8 cellular contexts compared by ENCODE assay signal in genomic region chr1:183804382-183804781, GRCh38. TPM values are rescaled to one million over a fixed set of nuclear protein-coding genes. Genes with fewer than 3 reads are reported as not detected.
A peak's percentile ranks its signal among the peaks of the same experiment; 100 is the strongest.
DNase-seq lines count a peak whose midpoint lies in the region; ATAC-seq and TF ChIP-seq lines count a peak whose summit lies in the region.

No MANE protein-coding gene starts in this region.

- peak overlapping the region; percentile 58 for H3K27ac Mint-ChIP-seq in HFFc6

- no peak overlapping the region for H3K9ac ChIP-seq in smooth muscle cell (ENCODE audit: low read depth)

- no peaks in the 10 kb centered on the region for H3K9me2 ChIP-seq in hepatocyte (replicated peaks; ENCODE audit: insufficient read depth)

- TF ChIP-seq CTCF in HFFc6 (IDR thresholded peaks at IDR 0.05) (no peak), hepatocyte (IDR thresholded peaks at IDR 0.05; ENCODE audit: poor library complexity) (no peak), smooth muscle cell (IDR thresholded peaks at IDR 0.05; ENCODE audit: borderline replicate concordance, insufficient read depth, poor library complexity, severe bottlenecking) (no peak)

- peak overlapping the region; percentile 35 for H3K27ac ChIP-seq in adipose tissue (ENCODE audit: low read depth, low read length)
- H3K27ac ChIP-seq in hepatocyte: peak overlapping the region; percentile 90
- peak overlapping the region; percentile 58 for H3K27ac ChIP-seq in smooth muscle cell (ENCODE audit: low read depth)

- ATAC-seq in GM21423 (IDR thresholded peaks at IDR 0.05; ENCODE audit: unreplicated experiment): no peak
- no peak for ATAC-seq in HG03175 (IDR thresholded peaks at IDR 0.05; ENCODE audit: unreplicated experiment)

- peak overlapping the region; percentile 6 for H2AFZ ChIP-seq in hepatocyte
- H2AFZ ChIP-seq in smooth muscle cell (ENCODE audit: low read depth): peak overlapping the region; percentile 95

- H3K4me3 Mint-ChIP-seq in HFFc6: peak overlapping the region; percentile 95

- peaks cover 42% of the 10 kb centered on the region for H3K36me3 Mint-ChIP-seq in HFFc6 (ENCODE audit: low read depth)

- DNase-seq in HFFc6 (no peak), hepatocyte (ENCODE audit: low spot score) (no peak), smooth muscle cell (lab: John Stamatoyannopoulos, UW; ENCODE audit: unreplicated experiment) (no peak), kidney tubule cell (ENCODE audit: low spot score) (no peak)
- DNase-seq in effector CD4-positive, alpha-beta T cell: no peak

- H4K20me1 ChIP-seq in hepatocyte (ENCODE audit: insufficient read depth, poor library complexity, severe bottlenecking) (peaks cover 3% of the 10 kb centered on the region), smooth muscle cell (ENCODE audit: low read depth) (peaks cover 4% of the 10 kb centered on the region)

- H3K4me3 ChIP-seq in hepatocyte (peak overlapping the region; percentile 54), smooth muscle cell (peak overlapping the region; percentile 83)

- peaks cover 43% of the 10 kb centered on the region for H3K4me1 Mint-ChIP-seq in HFFc6 (ENCODE audit: low read depth)

- peaks cover 35% of the 10 kb centered on the region for H3K79me2 ChIP-seq in hepatocyte
- H3K79me2 ChIP-seq in smooth muscle cell (ENCODE audit: low read depth): peaks cover 25% of the 10 kb centered on the region

- H3F3A ChIP-seq in smooth muscle cell (ENCODE audit: low read depth): peaks cover 21% of the 10 kb centered on the region

- H3K9me3 ChIP-seq in hepatocyte (ENCODE audit: low read depth) (no peaks in the 10 kb centered on the region), smooth muscle cell (replicated peaks; ENCODE audit: low read depth) (no peaks in the 10 kb centered on the region)

- H3K9me3 Mint-ChIP-seq in HFFc6: peaks cover 34% of the 10 kb centered on the region

- no peaks in the 10 kb centered on the region for H3K27me3 ChIP-seq in hepatocyte
- no peaks in the 10 kb centered on the region for H3K27me3 ChIP-seq in smooth muscle cell (ENCODE audit: low read depth)

- H3K4me2 ChIP-seq in hepatocyte: peak overlapping the region; percentile 81
- peak overlapping the region; percentile 92 for H3K4me2 ChIP-seq in smooth muscle cell

- H3K27me3 Mint-ChIP-seq in HFFc6 (ENCODE audit: insufficient read depth): peaks cover 2% of the 10 kb centered on the region; the same call in 1 of the 2 replicates

- H3K36me3 ChIP-seq in hepatocyte (replicated peaks; ENCODE audit: insufficient read depth, low read depth) (no peaks in the 10 kb centered on the region), smooth muscle cell (ENCODE audit: low read depth) (no peaks in the 10 kb centered on the region)

- H3K4me1 ChIP-seq in hepatocyte (ENCODE audit: insufficient read depth): peaks cover 20% of the 10 kb centered on the region
- peaks cover 42% of the 10 kb centered on the region for H3K4me1 ChIP-seq in smooth muscle cell (ENCODE audit: low read depth)

- WGBS in adipose tissue, 3 donors: 23 to 46% (median 43%) methylated on average over 5 of the region's 5 CpGs
- WGBS in hepatocyte (ENCODE audit: low lambda C conversion rate, missing lambda C conversion rate): 27% methylated on average over 5 of the region's 5 CpGs
- 15% methylated on average over 5 of the region's 5 CpGs for WGBS in smooth muscle cell (ENCODE audit: low lambda C conversion rate)

RNA-seq across cellular contexts. Expression of gene RGL1, which starts 0.5 kb away (rescaled TPM):
- 10 to 100 TPM; 12.0 to 16.8 (median 14.7) TPM for total RNA-seq in HFFc6 (2021; fragmentation: NEBNext Ultra II Directional; extraction: Animal tissue kit (Norgen Biotek cat#: 25700))
- polyA plus RNA-seq in adipose tissue (10 to 100 TPM in 2 of 3 donors, 1 to 10 TPM in 1; 3.2 to 34.4 (median 18.4) TPM), hepatocyte (17.9 TPM in 2 replicates), smooth muscle cell (13.4 and 21.4 TPM in 2 replicates)
- total RNA-seq in hepatocyte (30.7 and 32.2 TPM in 2 replicates), smooth muscle cell (21.1 and 26.3 TPM in 2 replicates)

Comparison
In these comparisons a context has a peak if more than half of its experiments do, and no peak if none do; other contexts are left out.
1. H3K27ac ChIP-seq: peak in every context shown above with its lines; median percentile 90 in hepatocyte; 58 in smooth muscle cell; 35 in adipose tissue.